In the genomic region with DNA sequence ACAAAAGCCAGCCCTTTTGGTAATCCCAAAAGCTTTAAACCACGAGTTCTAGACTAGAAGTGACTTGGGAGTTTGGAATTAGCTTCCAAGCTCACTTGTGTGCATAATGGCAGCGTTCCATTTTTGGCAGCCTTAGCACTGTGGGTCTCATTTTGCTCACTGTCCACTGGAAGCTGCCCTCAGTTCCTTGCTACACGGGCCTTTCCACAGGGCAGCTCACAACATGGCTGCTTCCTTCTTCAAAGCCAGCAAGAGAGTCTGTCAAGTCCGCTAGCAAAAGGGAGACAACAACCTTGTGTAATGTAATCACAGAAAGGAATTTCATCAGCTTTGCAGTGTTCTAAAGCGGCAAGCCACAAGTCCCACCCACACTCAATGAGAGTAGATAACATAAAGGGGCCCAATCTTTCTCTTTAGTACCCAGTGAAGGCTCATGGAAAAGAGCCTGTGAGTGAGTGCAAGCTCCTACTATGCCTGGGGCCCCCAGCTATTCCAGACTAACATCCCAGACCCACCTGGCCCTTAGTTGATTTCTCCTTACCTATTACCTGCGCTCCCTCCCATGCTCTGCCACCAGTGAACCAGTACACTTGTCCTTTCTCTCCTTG, we compare ENCODE assay signal across 10 cellular contexts.
DNase-seq lines count a peak whose midpoint lies in the region; TF ChIP-seq lines count a peak whose summit lies in the region.
"Had no signal": no experiment of that assay in that cellular context is flagged by ENCODE, and none has a peak within 500 bp of the region (broad histone marks: within the 10 kb centered on the region; RNA-seq: fewer than 3 reads in every experiment).

No MANE protein-coding gene starts in this region.

- TF ChIP-seq CTCF in mammary epithelial cell (conservative IDR thresholded peaks at IDR 0.05 in 1 of 2, IDR thresholded peaks at IDR 0.05 in 1 of 2; ENCODE audit: extremely low read depth in 1 of 2, insufficient read depth in 1 of 2, low read depth in 1 of 2, low read length in 2 of 2) (no peak), MCF 10A (IDR thresholded peaks at IDR 0.05; ENCODE audit: unreplicated experiment) (no peak), fibroblast of villous mesenchyme (IDR thresholded peaks at IDR 0.05; ENCODE audit: insufficient read depth, low read depth, low read length) (no peak)

- BruUV-seq in mammary epithelial cell (replicated peaks; lab: Mats Ljungman, UMichigan) (no TSS peak), MCF 10A (replicated peaks; lab: Mats Ljungman, UMichigan) (no TSS peak)

- H3K36me3 Mint-ChIP-seq in MCF 10A (ENCODE audit: insufficient read depth, unreplicated experiment), result no peaks in the 10 kb centered on the region

- no peak overlapping the region for H3K4me3 Mint-ChIP-seq in MCF 10A (ENCODE audit: unreplicated experiment)
- H3K4me3 Mint-ChIP-seq: activated B cell treated with CpG ODN at 0.5 μM for 24 hours had no signal

- no peaks in the 10 kb centered on the region for H4K20me1 ChIP-seq in mammary epithelial cell (ENCODE audit: insufficient read depth, low read length)

- H3K27me3 Mint-ChIP-seq in MCF 10A (ENCODE audit: insufficient read depth, unreplicated experiment), result no peaks in the 10 kb centered on the region
- H3K27me3 Mint-ChIP-seq: activated B cell treated with CpG ODN at 0.5 μM for 24 hours had no signal

- CTCF ChIA-PET in mammary epithelial cell (lab: Charles Lee; ENCODE audit: low non-redundant PET), result no interaction called here
- CTCF ChIA-PET in MCF 10A (lab: Yijun Ruan, JAX), result interaction anchor here (0.5 kb wide), 2 partner anchors 9 to 252 kb away, joined by 3 to 4 read pairs; no protein-coding TSS in a partner anchor

- peak overlapping the region; percentile 58 for H2AFZ ChIP-seq in mammary epithelial cell (ENCODE audit: low read depth, low read length)

- no peak overlapping the region for H3K9ac ChIP-seq in mammary epithelial cell (ENCODE audit: insufficient read depth, low read length)

- H3K27me3 ChIP-seq in mammary epithelial cell (ENCODE audit: insufficient read depth, low read length), result no peaks in the 10 kb centered on the region
- H3K27me3 ChIP-seq: ascending aorta had no signal

- in situ Hi-C loops in mammary epithelial cell (cut with MboI; ENCODE audit: low sequenced_read_pairs in 2 of 2), result no loop called here

- POLR2A ChIA-PET in MCF 10A (lab: Yijun Ruan, JAX), result interaction anchor here (1.0 kb wide), 1 partner anchor 285 kb away, joined by 3 read pairs; no protein-coding TSS in a partner anchor

- no peak overlapping the region for H3K4me2 ChIP-seq in mammary epithelial cell (ENCODE audit: insufficient read depth, low read depth, low read length)

- H3K27ac Mint-ChIP-seq in MCF 10A (ENCODE audit: low read depth, unreplicated experiment), result no peak overlapping the region
- H3K27ac Mint-ChIP-seq: activated B cell treated with CpG ODN at 0.5 μM for 24 hours had no signal

- H3K4me1 Mint-ChIP-seq in MCF 10A (ENCODE audit: insufficient read depth, unreplicated experiment), result no peaks in the 10 kb centered on the region

- H3K27ac ChIP-seq in mammary epithelial cell (ENCODE audit: insufficient read depth, low read depth, low read length) (no peak overlapping the region), substantia nigra (ENCODE audit: low read depth, low read length, poor library complexity, severe bottlenecking) (no peak overlapping the region)
- H3K27ac ChIP-seq: ascending aorta had no signal

- no peak for DNase-seq in mammary epithelial cell
- no peak for DNase-seq in MCF 10A (ENCODE audit: unreplicated experiment)
- DNase-seq in SKM-1 (lab: John Stamatoyannopoulos, UW; ENCODE audit: unreplicated experiment), result peak; percentile 60
- peak; percentile 80 for DNase-seq in fibroblast of villous mesenchyme (ENCODE audit: low read depth)
- no peak for DNase-seq in EL
- DNase-seq in hypothalamus (lab: John Stamatoyannopoulos, UW), result no peak
- no peak for DNase-seq in substantia nigra (lab: John Stamatoyannopoulos, UW)
- no peak for DNase-seq in cortex of kidney (lab: John Stamatoyannopoulos, UW)
- DNase-seq: activated B cell treated with CpG ODN at 0.5 μM for 24 hours had no signal

- no peaks in the 10 kb centered on the region for H3K36me3 ChIP-seq in mammary epithelial cell (ENCODE audit: insufficient read depth, low read length)
- H3K36me3 ChIP-seq: ascending aorta had no signal

- no peaks in the 10 kb centered on the region for H3K4me1 ChIP-seq in mammary epithelial cell (ENCODE audit: insufficient read depth, low read length)

- H3K79me2 ChIP-seq in mammary epithelial cell (ENCODE audit: insufficient read depth, low read length), result no peaks in the 10 kb centered on the region

- intact Hi-C loops in mammary epithelial cell (cut with micrococcal nuclease), result no loop called here
- intact Hi-C loops in MCF 10A (cut with micrococcal nuclease), result no loop called here

- no peaks in the 10 kb centered on the region for H3K9me3 Mint-ChIP-seq in MCF 10A (ENCODE audit: unreplicated experiment)

- H3K9me3 ChIP-seq in mammary epithelial cell (replicated peaks; ENCODE audit: insufficient read depth, low read length), result no peaks in the 10 kb centered on the region
- H3K9me3 ChIP-seq: ascending aorta had no signal

- H3K4me3 ChIP-seq in mammary epithelial cell (replicated peaks in 1 of 3; ENCODE audit: insufficient read depth in 1 of 3, low read depth in 2 of 3, low read length in 3 of 3), result no peak overlapping the region
- no peak overlapping the region for H3K4me3 ChIP-seq in fibroblast of villous mesenchyme (ENCODE audit: low read depth, low read length)
- H3K4me3 ChIP-seq: ascending aorta had no signal

- dilution Hi-C loops in mammary epithelial cell (cut with HindIII; ENCODE audit: low sequenced_read_pairs), result no loop called here

- 72% methylated on average over 6 of the region's 6 CpGs for WGBS in mammary epithelial cell (ENCODE audit: low coverage, missing lambda C conversion rate)

Comparison
In these comparisons a context has a peak if more than half of its experiments do, and no peak if none do; other contexts are left out.
1. DNase-seq: peak in SKM-1 (single experiment) and fibroblast of villous mesenchyme (single experiment); none in mammary epithelial cell (single experiment), MCF 10A (single experiment), EL (single experiment), hypothalamus (0 of 51), substantia nigra (0 of 49) and cortex of kidney (single experiment).